ENCODE assay signal across 1 cellular context in genomic region chr1:18128298-18128697, GRCh38.
A peak's percentile ranks its signal among the peaks of the same experiment; 100 is the strongest.
TF ChIP-seq lines count a peak whose summit lies in the region.

No MANE protein-coding gene starts in this region.

TF ChIP-seq in HepG2, 621 proteins besides CTCF, POLR2A, EP300 and RAD21 (continued from another document and continues in another):
- TF ChIP-seq ARID5B (CRISPR knock-in tag; IDR thresholded peaks at IDR 0.05) (peak; percentile 71), SMC3 (IDR thresholded peaks at IDR 0.05; ENCODE audit: low read length) (no peak), REPIN1 (CRISPR knock-in tag; IDR thresholded peaks at IDR 0.05; ENCODE audit: borderline replicate concordance, low read depth) (peak; percentile 24; the same call in 1 of the 2 replicates), SP140L (CRISPR knock-in tag; IDR thresholded peaks at IDR 0.05; ENCODE audit: borderline replicate concordance) (no peak), SRY (CRISPR knock-in tag; IDR thresholded peaks at IDR 0.05) (no peak), ZNF644 (CRISPR knock-in tag; IDR thresholded peaks at IDR 0.05; ENCODE audit: low read depth) (peak; percentile 88), BCLAF1 (IDR thresholded peaks at IDR 0.05) (no peak), NKX3-1 (CRISPR knock-in tag; IDR thresholded peaks at IDR 0.05) (no peak), ZMYM3 (CRISPR knock-in tag; IDR thresholded peaks at IDR 0.05) (no peak), LBX2 (CRISPR knock-in tag; IDR thresholded peaks at IDR 0.05; ENCODE audit: borderline replicate concordance) (no peak), ZNF180 (CRISPR knock-in tag; IDR thresholded peaks at IDR 0.05; ENCODE audit: borderline replicate concordance, low read depth) (no peak), ELF3 (CRISPR knock-in tag; IDR thresholded peaks at IDR 0.05) (no peak), CEBPG (CRISPR knock-in tag; IDR thresholded peaks at IDR 0.05) (peak; percentile 91), ZNF576 (CRISPR knock-in tag; IDR thresholded peaks at IDR 0.05) (no peak), KMT2B (CRISPR knock-in tag; IDR thresholded peaks at IDR 0.05) (no peak), NCOR1 (IDR thresholded peaks at IDR 0.05; ENCODE audit: borderline replicate concordance, low read length) (peak; percentile 29; the same call in 1 of the 2 replicates), DZIP1 (CRISPR knock-in tag; IDR thresholded peaks at IDR 0.05) (no peak), TERF1 (CRISPR knock-in tag; IDR thresholded peaks at IDR 0.05) (no peak), ZNF605 (CRISPR knock-in tag; IDR thresholded peaks at IDR 0.05) (0 out of 2 replicates have a peak, but pooled peaks have one; percentile 20), AKNA (CRISPR knock-in tag; IDR thresholded peaks at IDR 0.05; ENCODE audit: borderline replicate concordance) (no peak), CREM (IDR thresholded peaks at IDR 0.05) (no peak), CREM (CRISPR knock-in tag; IDR thresholded peaks at IDR 0.05) (no peak), HMGXB4 (CRISPR knock-in tag; IDR thresholded peaks at IDR 0.05; ENCODE audit: borderline replicate concordance in 1 of 2, low read depth in 1 of 2) (no peak), ZFX (CRISPR knock-in tag; IDR thresholded peaks at IDR 0.05; ENCODE audit: low read depth) (peak; percentile 72), ZNF225 (CRISPR knock-in tag; IDR thresholded peaks at IDR 0.05) (no peak), YEATS4 (CRISPR knock-in tag; IDR thresholded peaks at IDR 0.05; ENCODE audit: borderline replicate concordance) (no peak), ZNF143 (CRISPR knock-in tag; IDR thresholded peaks at IDR 0.05) (no peak), ZNF441 (CRISPR knock-in tag; IDR thresholded peaks at IDR 0.05; ENCODE audit: borderline replicate concordance) (no peak), ZNF574 (CRISPR knock-in tag; IDR thresholded peaks at IDR 0.05) (0 out of 2 replicates have a peak, but pooled peaks have one; percentile 15), ARHGAP35 (CRISPR knock-in tag; IDR thresholded peaks at IDR 0.05; ENCODE audit: borderline replicate concordance) (no peak), NAIF1 (CRISPR knock-in tag; IDR thresholded peaks at IDR 0.05; ENCODE audit: borderline replicate concordance) (no peak)
